26 cellular contexts compared by ENCODE assay signal in genomic region chr1:207991331-207991914, GRCh38.
DNase-seq lines count a peak whose midpoint lies in the region; ATAC-seq, FAIRE-seq and TF ChIP-seq lines count a peak whose summit lies in the region.
"Had no signal": no experiment of that assay in that cellular context is flagged by ENCODE, and none has a peak within 500 bp of the region (broad histone marks: within the 10 kb centered on the region; RNA-seq: fewer than 3 reads in every experiment).

No MANE protein-coding gene starts in this region.

- DNase-seq in right atrium auricular region (ENCODE audit: low spot score) (peak; percentile 13), left ventricle myocardium superior (no peak), H1 (ENCODE audit: low read depth in 1 of 2, low spot score in 2 of 2) (peak in 1 of 2 experiments; percentile 30), neuronal stem cell (ENCODE audit: low spot score) (no peak), HT-29 (ENCODE audit: low spot score) (no peak), iPS-NIHi7 (ENCODE audit: extremely low spot score) (no peak), MV-4-11 (lab: John Stamatoyannopoulos, UW) (no peak), SW 1271 (lab: John Stamatoyannopoulos, UW) (no peak)
- DNase-seq: CD4-positive, CD25-positive, alpha-beta regulatory T cell; DMS153; DND-41; Karpas-422; NCI-H1092 treated with DMSO at 0.1 percent for 48 hours; NCI-H1436; NCI-H1930; NCI-H2107; NCI-H446 treated with DMSO at 0.1 percent for 48 hours; NCI-H526; SHP77 had no signal

- no peak overlapping the region for H2BK20ac ChIP-seq in H1 (ENCODE audit: low read length)

- H3K27ac ChIP-seq in right atrium auricular region (no peak overlapping the region), H1 (ENCODE audit: low read depth, low read length) (no peak overlapping the region), neuronal stem cell (replicated peaks; ENCODE audit: low read length) (no peak overlapping the region)
- H3K27ac ChIP-seq: BLaER1, RWPE1 had no signal

- H3K27me3 ChIP-seq in right atrium auricular region (no peaks in the 10 kb centered on the region), H1 (replicated peaks in 1 of 4; ENCODE audit: control insufficient read depth in 3 of 4, extremely low read depth in 1 of 4, insufficient read depth in 3 of 4, low read length in 3 of 4) (no peaks in the 10 kb centered on the region), neuronal stem cell (ENCODE audit: control insufficient read depth in 3 of 3, insufficient read depth in 3 of 3, low read depth in 1 of 3, low read length in 3 of 3) (no peaks in the 10 kb centered on the region)
- H3K27me3 ChIP-seq: BLaER1 had no signal

- TF ChIP-seq CTCF in right atrium auricular region (IDR thresholded peaks at IDR 0.05) (no peak), H1 (IDR thresholded peaks at IDR 0.05; ENCODE audit: control extremely low read depth in 1 of 3, insufficient read depth in 1 of 3, low read depth in 1 of 3, low read length in 3 of 3) (no peak)

- no peak overlapping the region for H3K4me3 ChIP-seq in right atrium auricular region
- H3K4me3 ChIP-seq in H1 (ENCODE audit: extremely low read depth in 1 of 4, insufficient read depth in 2 of 4, low read depth in 3 of 4, low read length in 4 of 4) = no peak overlapping the region
- H3K4me3 ChIP-seq in neuronal stem cell (ENCODE audit: low read length in 2 of 2) = no peak overlapping the region
- H3K4me3 ChIP-seq: BLaER1 had no signal

- H3K4me1 ChIP-seq in right atrium auricular region (no peaks in the 10 kb centered on the region), H1 (replicated peaks in 1 of 4; ENCODE audit: control insufficient read depth in 3 of 4, insufficient read depth in 4 of 4, low read length in 3 of 4) (no peaks in the 10 kb centered on the region; a peak in 1 of 7 replicates), neuronal stem cell (ENCODE audit: control insufficient read depth in 2 of 2, insufficient read depth in 1 of 2, low read depth in 1 of 2, low read length in 2 of 2) (peaks cover 0 to 5% of the 10 kb centered on the region in 2 donors)
- H3K4me1 ChIP-seq: BLaER1 had no signal

- POLR2A ChIA-PET in H1 (lab: Charles Lee; ENCODE audit: partially characterized antibody) = no interaction called here

- H3K23ac ChIP-seq in H1 (ENCODE audit: insufficient read length) (no peak overlapping the region), neuronal stem cell (ENCODE audit: low read depth, low read length, poor library complexity) (no peak overlapping the region)

- H4K91ac ChIP-seq in H1 (replicated peaks; ENCODE audit: insufficient read length, low read length) = no peak overlapping the region
- H4K91ac ChIP-seq in neuronal stem cell (ENCODE audit: low read depth, low read length, poor library complexity) = no peak overlapping the region

- no peak overlapping the region for H3K9ac ChIP-seq in H1 (replicated peaks in 1 of 4; ENCODE audit: extremely low read depth in 1 of 4, low read depth in 3 of 4, low read length in 3 of 4)
- no peak overlapping the region for H3K9ac ChIP-seq in neuronal stem cell (ENCODE audit: low read depth, low read length, poor library complexity)
- H3K9ac ChIP-seq: BLaER1 had no signal

- H4K8ac ChIP-seq in H1 (ENCODE audit: extremely low read depth, insufficient read depth, low read length) (0 out of 2 replicates have a peak overlapping the region, but pooled peaks have one; percentile 29), neuronal stem cell (ENCODE audit: low read depth, low read length) (no peak overlapping the region)

- H2AK5ac ChIP-seq in H1 (ENCODE audit: low read depth, low read length) = no peak overlapping the region
- no peak overlapping the region for H2AK5ac ChIP-seq in neuronal stem cell (ENCODE audit: low read depth, low read length)

- TF ChIP-seq POLR2A in H1 (IDR thresholded peaks at IDR 0.05; ENCODE audit: control extremely low read depth in 1 of 2, low read depth in 2 of 2, low read length in 2 of 2) = no peak

- no peak overlapping the region for H2BK5ac ChIP-seq in H1 (ENCODE audit: low read depth, low read length)
- H2BK5ac ChIP-seq in neuronal stem cell (ENCODE audit: low read length) = no peak overlapping the region

- ATAC-seq in left ventricle myocardium superior = no peak
- ATAC-seq: HepG2, Panc1 had no signal

- TF ChIP-seq EP300 in H1 (IDR thresholded peaks at IDR 0.05; ENCODE audit: borderline replicate concordance in 1 of 2, low read depth in 2 of 2, low read length in 2 of 2) = no peak

- no peak for FAIRE-seq in H1 (lab: Jason Lieb, UNC)
- FAIRE-seq: A204.1, GM12892, H54, HepG2 had no signal

- H3K23me2 ChIP-seq in H1 (ENCODE audit: low read depth, low read length) = no peaks in the 10 kb centered on the region

- H2BK15ac ChIP-seq in H1 (ENCODE audit: low read length) (no peak overlapping the region), neuronal stem cell (ENCODE audit: low read length) (no peak overlapping the region)

- H3K56ac ChIP-seq in H1 (replicated peaks; ENCODE audit: insufficient read length, low read depth, low read length) = no peak overlapping the region

- CTCF ChIA-PET in H1 (lab: Charles Lee; ENCODE audit: partially characterized antibody) = interaction anchor here (0.8 to 3.3 kb wide), 4 partner anchors 20 to 249 kb away, joined by 3 to 22 read pairs (median 6); no protein-coding TSS in a partner anchor

- H2AFZ ChIP-seq in H1 (ENCODE audit: low read length) (no peak overlapping the region), neuronal stem cell (ENCODE audit: low read length) (no peak overlapping the region)

- H2BK120ac ChIP-seq in H1 (replicated peaks; ENCODE audit: low read depth, low read length) = no peak overlapping the region
- no peak overlapping the region for H2BK120ac ChIP-seq in neuronal stem cell (ENCODE audit: low read depth, low read length)

- intact Hi-C loops in left ventricle myocardium superior (cut with micrococcal nuclease) = no loop called here

- H3K36me3 ChIP-seq in right atrium auricular region (no peaks in the 10 kb centered on the region), H1 (ENCODE audit: control insufficient read depth in 2 of 4, insufficient read depth in 4 of 4, low read length in 3 of 4) (no peaks in the 10 kb centered on the region), neuronal stem cell (replicated peaks in 1 of 2; ENCODE audit: control insufficient read depth in 2 of 2, insufficient read depth in 2 of 2, low read length in 2 of 2) (no peaks in the 10 kb centered on the region)
- H3K36me3 ChIP-seq: BLaER1 had no signal

- no peak overlapping the region for H3K14ac ChIP-seq in H1 (ENCODE audit: insufficient read length)
- H3K14ac ChIP-seq in neuronal stem cell (ENCODE audit: low read length) = no peak overlapping the region

- H3K9me3 ChIP-seq in right atrium auricular region (no peaks in the 10 kb centered on the region), H1 (ENCODE audit: insufficient read depth in 2 of 2, low read depth in 1 of 2, low read length in 1 of 2) (no peaks in the 10 kb centered on the region), neuronal stem cell (replicated peaks in 1 of 2; ENCODE audit: control insufficient read depth in 2 of 2, insufficient read depth in 1 of 2, low read depth in 1 of 2, low read length in 2 of 2) (no peaks in the 10 kb centered on the region)
- H3K9me3 ChIP-seq: BLaER1 had no signal

- H3K18ac ChIP-seq in H1 (ENCODE audit: extremely low read depth, low read length) (no peak overlapping the region), neuronal stem cell (ENCODE audit: low read length) (peak overlapping the region; percentile 53)

- no peaks in the 10 kb centered on the region for H3K79me2 ChIP-seq in H1 (ENCODE audit: control insufficient read depth in 1 of 2, insufficient read depth in 2 of 2, low read length in 2 of 2)

- no peaks in the 10 kb centered on the region for H3K79me1 ChIP-seq in H1 (ENCODE audit: low read depth, low read length)
- no peaks in the 10 kb centered on the region for H3K79me1 ChIP-seq in neuronal stem cell (ENCODE audit: low read depth, low read length)

- H3K4ac ChIP-seq in H1 (replicated peaks; ENCODE audit: insufficient read length, low read depth, low read length) (no peak overlapping the region), neuronal stem cell (ENCODE audit: low read length) (no peak overlapping the region)

- no peak for TF ChIP-seq RAD21 in H1 (IDR thresholded peaks at IDR 0.05 in 1 of 2, conservative IDR thresholded peaks at IDR 0.05 in 1 of 2; ENCODE audit: low read depth in 2 of 2, low read length in 2 of 2)

- H2BK12ac ChIP-seq in H1 (ENCODE audit: low read depth, low read length) (no peak overlapping the region), neuronal stem cell (ENCODE audit: low read length) (no peak overlapping the region)

- no peak overlapping the region for H4K5ac ChIP-seq in H1 (ENCODE audit: insufficient read length, low read depth, low read length)

- 84% methylated on average over 8 of the region's 8 CpGs; no CpG with 5 or more reads in 1 of the 2 experiments for WGBS in H1 (ENCODE audit: extremely low coverage in 1 of 2, insufficient coverage in 1 of 2, insufficient read length in 1 of 2, insufficient replicate concordance in 2 of 2, low coverage in 1 of 2, low lambda C conversion rate in 2 of 2, missing lambda C conversion rate in 1 of 2), 2 experiments
- WGBS in neuronal stem cell (ENCODE audit: extremely low coverage in 2 of 2, insufficient read length in 2 of 2, insufficient replicate concordance in 1 of 2), 2 donors = no CpG with 5 or more reads among the region's 8 CpGs

- no peak overlapping the region for H3K4me2 ChIP-seq in H1 (ENCODE audit: insufficient read depth in 1 of 2, low read depth in 2 of 2, low read length in 2 of 2)
- no peak overlapping the region for H3K4me2 ChIP-seq in neuronal stem cell (ENCODE audit: insufficient read depth, low read length, poor library complexity, severe bottlenecking)
- H3K4me2 ChIP-seq: BLaER1 had no signal

- H4K20me1 ChIP-seq in H1 (replicated peaks in 1 of 2; ENCODE audit: control insufficient read depth in 1 of 2, insufficient read depth in 2 of 2, low read length in 2 of 2) = no peaks in the 10 kb centered on the region
- H4K20me1 ChIP-seq: BLaER1 had no signal

TF ChIP-seq in H1, 55 proteins besides CTCF, POLR2A, EP300 and RAD21 (continues in another document):
- TF ChIP-seq HDAC2 (IDR thresholded peaks at IDR 0.05; ENCODE audit: borderline replicate concordance in 1 of 2, low read depth in 2 of 2, low read length in 2 of 2) = no peak
- TF ChIP-seq CBX5 (IDR thresholded peaks at IDR 0.05; ENCODE audit: low read depth, low read length) = no peak
- no peak for TF ChIP-seq EGR1 (IDR thresholded peaks at IDR 0.05; ENCODE audit: borderline replicate concordance, low read depth, low read length)
- TF ChIP-seq SP2 (IDR thresholded peaks at IDR 0.05; ENCODE audit: low read length) = no peak
- TF ChIP-seq PHF8 (conservative IDR thresholded peaks at IDR 0.05; ENCODE audit: low read depth, low read length) = no peak
- TF ChIP-seq KDM1A (IDR thresholded peaks at IDR 0.05; ENCODE audit: borderline replicate concordance, low read length) = no peak
- TF ChIP-seq SIRT6 (IDR thresholded peaks at IDR 0.05; ENCODE audit: low read length) = no peak
- TF ChIP-seq JUN (IDR thresholded peaks at IDR 0.05; ENCODE audit: low read depth, low read length) = no peak
- no peak for TF ChIP-seq CREB1 (IDR thresholded peaks at IDR 0.05)
- TF ChIP-seq TEAD4 (IDR thresholded peaks at IDR 0.05; ENCODE audit: low read depth, low read length) = no peak
- no peak for TF ChIP-seq CBX8 (IDR thresholded peaks at IDR 0.05; ENCODE audit: borderline replicate concordance, low read depth, low read length)
